Comparison of ENCODE assay signal across 9 cellular contexts in genomic region chr10:32961343-32961891, GRCh38. TPM values are rescaled to one million over a fixed set of nuclear protein-coding genes. Genes with fewer than 3 reads are reported as not detected.
DNase-seq lines count a peak whose midpoint lies in the region; ATAC-seq and TF ChIP-seq lines count a peak whose summit lies in the region.
"Had no signal": no experiment of that assay in that cellular context is flagged by ENCODE, and none has a peak within 500 bp of the region (broad histone marks: within the 10 kb centered on the region; RNA-seq: fewer than 3 reads in every experiment).

No MANE protein-coding gene starts in this region.

- peak overlapping the region; percentile 17; the same call in 1 of the 2 replicates for H3K4me3 Mint-ChIP-seq in WTC11
- no peak overlapping the region for H3K4me3 Mint-ChIP-seq in stimulated activated memory B cell treated with anti-CD40 and anti-IgM and Interleukin-4, amounts not matched to agents 10 μg/mL and 1 μg/mL and 100 μg/mL, for 72 hours

- in situ Hi-C loops in G401 (cut with HindIII; ENCODE audit: low sequenced_read_pairs) = no loop called here

- H3K27me3 ChIP-seq in HUES48 (ENCODE audit: control insufficient read depth, insufficient read depth, low read length) (no peaks in the 10 kb centered on the region), iPS-20b (ENCODE audit: insufficient read depth, low read length) (no peaks in the 10 kb centered on the region)

- no peak for ATAC-seq in WTC11
- ATAC-seq in stimulated activated memory B cell treated with anti-CD40 and anti-IgM and Interleukin-4, amounts not matched to agents 10 μg/mL and 1 μg/mL and 100 μg/mL, for 72 hours = peak; percentile 44
- ATAC-seq in HG02798 (IDR thresholded peaks at IDR 0.05; ENCODE audit: poor library complexity, unreplicated experiment) = no peak

- H3K27me3 Mint-ChIP-seq in WTC11 (ENCODE audit: low read depth) = no peaks in the 10 kb centered on the region
- no peaks in the 10 kb centered on the region for H3K27me3 Mint-ChIP-seq in stimulated activated memory B cell treated with anti-CD40 and anti-IgM and Interleukin-4, amounts not matched to agents 10 μg/mL and 1 μg/mL and 100 μg/mL, for 72 hours

- H3K36me3 ChIP-seq in HUES48 (ENCODE audit: control insufficient read depth, insufficient read depth, low read length) (no peaks in the 10 kb centered on the region), iPS-20b (ENCODE audit: insufficient read depth, low read depth, low read length) (no peaks in the 10 kb centered on the region)

- H3K9me3 ChIP-seq in HUES48 (ENCODE audit: control insufficient read depth, insufficient read depth, low read length) (no peaks in the 10 kb centered on the region), iPS-20b (ENCODE audit: insufficient read depth, low read depth, low read length) (no peaks in the 10 kb centered on the region)

- peaks cover 48% of the 10 kb centered on the region for H3K4me1 ChIP-seq in HUES48 (ENCODE audit: control insufficient read depth, insufficient read depth, low read length)
- H3K4me1 ChIP-seq in iPS-20b (ENCODE audit: insufficient read depth, low read length) = peaks cover 29% of the 10 kb centered on the region

- H3K27ac ChIP-seq in HUES48 (ENCODE audit: low read depth, low read length) = peak overlapping the region; percentile 94
- H3K27ac ChIP-seq in iPS-20b (ENCODE audit: low read length) = peak overlapping the region; percentile 52

- no peaks in the 10 kb centered on the region for H3K36me3 Mint-ChIP-seq in WTC11
- H3K36me3 Mint-ChIP-seq in stimulated activated memory B cell treated with anti-CD40 and anti-IgM and Interleukin-4, amounts not matched to agents 10 μg/mL and 1 μg/mL and 100 μg/mL, for 72 hours = no peaks in the 10 kb centered on the region

- POLR2A ChIA-PET in WTC11 (lab: Charles Lee) = interaction anchor here (1.0 kb wide), 1 partner anchor 19 kb away, joined by 6 read pairs; no protein-coding TSS in a partner anchor

- H3K4me3 ChIP-seq in HUES48 (ENCODE audit: low read depth, low read length) (peak overlapping the region; percentile 31; the same call in 1 of the 2 replicates), iPS-20b (ENCODE audit: low read length) (peak overlapping the region; percentile 27; the same call in 1 of the 2 replicates)

- H3K4me1 Mint-ChIP-seq in WTC11 = peaks cover 56% of the 10 kb centered on the region
- peaks cover 39% of the 10 kb centered on the region for H3K4me1 Mint-ChIP-seq in stimulated activated memory B cell treated with anti-CD40 and anti-IgM and Interleukin-4, amounts not matched to agents 10 μg/mL and 1 μg/mL and 100 μg/mL, for 72 hours

- peaks cover 2% of the 10 kb centered on the region; the same call in 1 of the 2 replicates for H3K9me3 Mint-ChIP-seq in WTC11
- peaks cover 2% of the 10 kb centered on the region for H3K9me3 Mint-ChIP-seq in stimulated activated memory B cell treated with anti-CD40 and anti-IgM and Interleukin-4, amounts not matched to agents 10 μg/mL and 1 μg/mL and 100 μg/mL, for 72 hours

- 0 out of 2 replicates have a peak overlapping the region, but pooled peaks have one; percentile 35 for H3K9ac ChIP-seq in HUES48 (ENCODE audit: low read depth, low read length)
- H3K9ac ChIP-seq in iPS-20b (ENCODE audit: low read depth, low read length) = peak overlapping the region; percentile 70; the same call in 1 of the 2 replicates

- peak overlapping the region; percentile 96 for H3K27ac Mint-ChIP-seq in WTC11
- peak overlapping the region; percentile 54 for H3K27ac Mint-ChIP-seq in stimulated activated memory B cell treated with anti-CD40 and anti-IgM and Interleukin-4, amounts not matched to agents 10 μg/mL and 1 μg/mL and 100 μg/mL, for 72 hours

- CTCF ChIA-PET in WTC11 (lab: Charles Lee) = interaction anchor here (0.9 to 1.3 kb wide), 3 partner anchors 45 to 105 kb away, joined by 3 to 6 read pairs (median 4); no protein-coding TSS in a partner anchor

- no peak for TF ChIP-seq CTCF in WTC11 (IDR thresholded peaks at IDR 0.05)

- DNase-seq in WTC11 (ENCODE audit: low spot score) = no peak
- DNase-seq in G401 (ENCODE audit: low spot score) = no peak
- DNase-seq in stimulated activated CD4-positive, alpha-beta T cell treated with anti-CD3 and anti-CD28 coated beads, Interleukin-12 subunit alpha, Interleukin-12 subunit beta, amount 100 ng/mL, for 4 hours = no peak
- DNase-seq in NCI-H446 (lab: John Stamatoyannopoulos, UW) = no peak
- DNase-seq: NCI-H1417 had no signal

TF ChIP-seq in WTC11, 78 proteins besides CTCF, POLR2A, EP300 and RAD21:
- no peak for TF ChIP-seq ZNF423 (CRISPR knock-in tag; IDR thresholded peaks at IDR 0.05)
- peak; percentile 99 for TF ChIP-seq ZNF121 (CRISPR knock-in tag; IDR thresholded peaks at IDR 0.05)

RNA-seq across cellular contexts. Expression of gene ITGB1, which starts 3.4 kb away (rescaled TPM):
- total RNA-seq in WTC11 (2021) = 317 to 344 TPM (median 321 TPM) in 3 replicates
- total RNA-seq in G401 (2014; rRNA removed; shearing (Covaris generic)) = 306 and 444 TPM in 2 replicates
